In the genomic region with DNA sequence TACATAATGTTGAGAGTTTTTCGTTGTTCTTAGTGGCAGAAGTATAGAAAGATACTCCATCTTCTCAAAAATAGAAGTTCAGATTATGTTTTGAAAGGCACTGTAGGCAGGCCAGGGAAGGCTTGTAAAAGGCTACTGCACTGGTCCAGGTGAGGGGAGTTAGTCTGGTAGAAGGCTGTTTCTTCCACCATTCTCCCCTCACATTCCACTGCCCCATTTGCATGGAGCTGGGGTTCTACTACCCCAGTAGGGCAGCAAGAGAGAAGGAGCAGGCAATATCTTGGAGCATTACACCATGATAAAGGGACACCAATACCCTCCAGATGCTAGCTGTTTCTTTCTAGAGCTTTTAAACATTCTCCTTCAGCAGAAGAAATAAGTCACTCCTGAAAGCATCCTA, we compare ENCODE assay signal across 28 cellular contexts.
"Had no signal": no experiment of that assay in that cellular context is flagged by ENCODE, and none has a peak within 500 bp of the region (broad histone marks: within the 10 kb centered on the region; RNA-seq: fewer than 3 reads in every experiment).

No MANE protein-coding gene starts in this region.

- H3K4me3 ChIP-seq: stomach, suprapubic skin, testis, thoracic aorta, thyroid gland, tibial artery, tibial nerve, transverse colon, upper lobe of left lung, upper lobe of right lung, uterus, vagina had no signal

- H3K27me3 ChIP-seq: stomach, suprapubic skin, testis, thyroid gland, tibial artery, tibial nerve, transverse colon, upper lobe of left lung, upper lobe of right lung, uterus, vagina had no signal

- H3K4me3 Mint-ChIP-seq: stimulated activated effector memory CD8-positive, alpha-beta T cell treated with anti-CD3 and anti-CD28 coated beads, Interleukin-12 subunit alpha, Interleukin-12 subunit beta, amount 100 ng/mL, for 72 hours; stimulated activated memory B cell treated with anti-CD40 and anti-IgM and Interleukin-4, amounts not matched to agents 10 μg/mL and 1 μg/mL and 100 μg/mL, for 72 hours; stimulated activated naive B cell treated with anti-CD40 and anti-IgM and Interleukin-4, amounts not matched to agents 10 μg/mL and 1 μg/mL and 100 μg/mL, for 72 hours; stimulated activated naive CD8-positive, alpha-beta T cell treated with anti-CD3 and anti-CD28 coated beads, Interleukin-15, amount 100 ng/mL, for 72 hours; stimulated activated naive CD8-positive, alpha-beta T cell treated with anti-CD3 and anti-CD28 coated beads, Interleukin-15, Interleukin-2, amounts not matched to agents 100 ng/mL and 50 ng/mL, for 24 hours; type B pancreatic cell had no signal

- H3K27ac ChIP-seq: stomach, suprapubic skin, testis, thoracic aorta, thyroid gland, tibial artery, tibial nerve, transverse colon, upper lobe of left lung, upper lobe of right lung, uterus, vagina had no signal

- H3K9me3 ChIP-seq: stomach, suprapubic skin, testis, thoracic aorta, thyroid gland, tibial artery, tibial nerve, transverse colon, upper lobe of left lung, upper lobe of right lung, uterus, vagina had no signal

- H3K4me1 ChIP-seq: stomach, suprapubic skin, testis, thyroid gland, upper lobe of right lung, uterus, vagina had no signal

- DNase-seq: stimulated activated CD4-positive, alpha-beta T cell treated with anti-CD3 and anti-CD28 coated beads, Interleukin-2, amount 100 ng/mL, for 48 hours; stimulated activated CD4-positive, alpha-beta T cell treated with anti-CD3 and anti-CD28 coated beads, Interleukin-4, amount 100 ng/mL, for 1 hour; stimulated activated CD4-positive, alpha-beta T cell treated with anti-CD3 and anti-CD28 coated beads, Interleukin-4, amount 100 ng/mL, for 24 hours; stimulated activated CD4-positive, alpha-beta T cell treated with anti-CD3 and anti-CD28 coated beads, Interleukin-4, amount 100 ng/mL, for 4 hours; stimulated activated CD8-positive, alpha-beta memory T cell treated with anti-CD3 and anti-CD28 coated beads, Interleukin-4, amount 100 ng/mL, for 48 hours; stimulated activated naive B cell treated with anti-CD40 and anti-IgM and Interleukin-4, amounts not matched to agents 10 μg/mL and 1 μg/mL and 100 μg/mL, for 72 hours; stimulated activated naive CD4-positive, alpha-beta T cell; stimulated activated naive CD4-positive, alpha-beta T cell treated with Interleukin-2 at 50 U/mL for 16 hours; stimulated activated naive CD8-positive, alpha-beta T cell treated with anti-CD3 and anti-CD28 coated beads, Interleukin-15, amount 100 ng/mL, for 72 hours; stimulated activated naive CD8-positive, alpha-beta T cell treated with anti-CD3 and anti-CD28 coated beads, Interleukin-15, Interleukin-2, amounts not matched to agents 100 U/mL and 50 U/mL, for 24 hours; stomach; substantia nigra; testis; thyroid gland; tibial artery; transverse colon; trophoblast cell; upper lobe of left lung; upper lobe of right lung; uterus had no signal

- H3K27me3 Mint-ChIP-seq: stimulated activated memory B cell treated with anti-CD40 and anti-IgM and Interleukin-4, amounts not matched to agents 10 μg/mL and 1 μg/mL and 100 μg/mL, for 72 hours; stimulated activated naive B cell treated with anti-CD40 and anti-IgM and Interleukin-4, amounts not matched to agents 10 μg/mL and 1 μg/mL and 100 μg/mL, for 72 hours; stimulated activated naive CD8-positive, alpha-beta T cell treated with anti-CD3 and anti-CD28 coated beads, Interleukin-15, amount 100 ng/mL, for 72 hours; type B pancreatic cell had no signal

- H3K36me3 ChIP-seq: stomach, suprapubic skin, thoracic aorta, thyroid gland, tibial artery, tibial nerve, transverse colon, upper lobe of left lung, upper lobe of right lung, uterus, vagina had no signal

- ATAC-seq: stimulated activated effector memory CD8-positive, alpha-beta T cell treated with anti-CD3 and anti-CD28 coated beads, Interleukin-12 subunit alpha, Interleukin-12 subunit beta, amount 100 ng/mL, for 72 hours; stimulated activated memory B cell treated with anti-CD40 and anti-IgM and Interleukin-4, amounts not matched to agents 10 μg/mL and 1 μg/mL and 100 μg/mL, for 72 hours; stimulated activated naive B cell treated with anti-CD40 and anti-IgM and Interleukin-4, amounts not matched to agents 10 μg/mL and 1 μg/mL and 100 μg/mL, for 72 hours; stimulated activated naive CD8-positive, alpha-beta T cell treated with anti-CD3 and anti-CD28 coated beads, Interleukin-15, amount 100 ng/mL, for 72 hours; stimulated activated naive CD8-positive, alpha-beta T cell treated with anti-CD3 and anti-CD28 coated beads, Interleukin-15, Interleukin-2, amounts not matched to agents 100 U/mL and 50 U/mL, for 24 hours; upper lobe of right lung had no signal

- H3K36me3 Mint-ChIP-seq: stimulated activated effector memory CD8-positive, alpha-beta T cell treated with anti-CD3 and anti-CD28 coated beads, Interleukin-12 subunit alpha, Interleukin-12 subunit beta, amount 100 ng/mL, for 72 hours; stimulated activated memory B cell treated with anti-CD40 and anti-IgM and Interleukin-4, amounts not matched to agents 10 μg/mL and 1 μg/mL and 100 μg/mL, for 72 hours; stimulated activated naive B cell treated with anti-CD40 and anti-IgM and Interleukin-4, amounts not matched to agents 10 μg/mL and 1 μg/mL and 100 μg/mL, for 72 hours; type B pancreatic cell had no signal

- H3K9me3 Mint-ChIP-seq: stimulated activated effector memory CD8-positive, alpha-beta T cell treated with anti-CD3 and anti-CD28 coated beads, Interleukin-12 subunit alpha, Interleukin-12 subunit beta, amount 100 ng/mL, for 72 hours; stimulated activated memory B cell treated with anti-CD40 and anti-IgM and Interleukin-4, amounts not matched to agents 10 μg/mL and 1 μg/mL and 100 μg/mL, for 72 hours; stimulated activated naive CD8-positive, alpha-beta T cell treated with anti-CD3 and anti-CD28 coated beads, Interleukin-15, amount 100 ng/mL, for 72 hours; stimulated activated naive CD8-positive, alpha-beta T cell treated with anti-CD3 and anti-CD28 coated beads, Interleukin-15, Interleukin-2, amounts not matched to agents 100 ng/mL and 50 ng/mL, for 24 hours; type B pancreatic cell had no signal

- H3K27ac Mint-ChIP-seq: stimulated activated effector memory CD8-positive, alpha-beta T cell treated with anti-CD3 and anti-CD28 coated beads, Interleukin-12 subunit alpha, Interleukin-12 subunit beta, amount 100 ng/mL, for 72 hours; stimulated activated memory B cell treated with anti-CD40 and anti-IgM and Interleukin-4, amounts not matched to agents 10 μg/mL and 1 μg/mL and 100 μg/mL, for 72 hours; stimulated activated naive B cell treated with anti-CD40 and anti-IgM and Interleukin-4, amounts not matched to agents 10 μg/mL and 1 μg/mL and 100 μg/mL, for 72 hours; stimulated activated naive CD8-positive, alpha-beta T cell treated with anti-CD3 and anti-CD28 coated beads, Interleukin-15, amount 100 ng/mL, for 72 hours; stimulated activated naive CD8-positive, alpha-beta T cell treated with anti-CD3 and anti-CD28 coated beads, Interleukin-15, Interleukin-2, amounts not matched to agents 100 ng/mL and 50 ng/mL, for 24 hours; type B pancreatic cell had no signal
